8 cellular contexts compared by ENCODE assay signal in the genomic region with DNA sequence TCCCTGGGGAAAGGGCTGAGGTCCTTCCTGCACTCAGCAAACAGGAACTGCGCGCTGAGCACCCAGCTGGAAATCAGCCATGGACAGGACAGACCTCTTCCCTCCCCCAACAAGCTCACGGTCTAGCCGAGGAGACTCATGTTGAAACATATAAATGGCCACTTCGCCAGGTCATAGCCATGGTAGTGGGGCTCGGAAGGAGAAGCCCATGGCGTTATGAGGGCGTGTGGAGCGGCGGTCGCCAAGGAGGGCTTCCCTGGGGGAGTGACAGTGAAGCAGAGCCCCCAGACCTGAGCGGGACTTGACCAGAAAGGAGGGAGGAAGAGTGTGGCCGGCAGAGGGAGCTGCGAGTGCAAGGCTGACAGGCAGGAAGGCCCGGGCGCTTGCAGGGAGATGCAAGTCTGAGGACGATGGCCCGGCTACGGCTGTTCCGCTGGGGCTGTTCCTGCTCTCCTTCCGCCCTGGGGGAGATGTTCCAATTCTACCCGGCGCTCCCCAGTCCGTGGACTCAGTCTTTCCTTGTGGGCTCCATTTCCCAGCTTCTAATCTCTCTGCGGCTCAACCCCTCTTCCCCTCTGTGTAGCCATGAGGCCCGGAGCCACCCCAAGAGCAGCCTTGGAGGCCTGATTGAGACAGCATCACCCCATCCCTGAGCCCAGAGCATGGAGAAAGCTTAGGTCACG. TPM values are rescaled to one million over a fixed set of nuclear protein-coding genes. Genes with fewer than 3 reads are reported as not detected.
DNase-seq lines count a peak whose midpoint lies in the region; ATAC-seq and TF ChIP-seq lines count a peak whose summit lies in the region.

No MANE protein-coding gene starts in this region.

- H3K79me2 ChIP-seq in SK-N-SH (ENCODE audit: insufficient read depth) = no peaks in the 10 kb centered on the region

- ATAC-seq in omental fat pad (ENCODE audit: low FRiP score) (peak; percentile 80), GM18517 (IDR thresholded peaks at IDR 0.05; ENCODE audit: unreplicated experiment) (no peak)

- DNase-seq in NCI-H1092 treated with DMSO at 0.1 percent for 48 hours (lab: John Stamatoyannopoulos, UW) (peak; percentile 87), SK-N-SH (peak; percentile 90), glomerular visceral epithelial cell (ENCODE audit: extremely low spot score) (peak; percentile 84), omental fat pad (ENCODE audit: low spot score) (peak; percentile 85), suprapubic skin (ENCODE audit: low spot score in 2 of 2) (peak; percentile 92 to 95)
- peak; percentile 87 for DNase-seq in activated naive CD4-positive, alpha-beta T cell treated with Interleukin-2 at 50 U/mL for 16 hours

- H3K36me3 ChIP-seq in SK-N-SH (replicated peaks in 1 of 2; ENCODE audit: control insufficient read depth in 1 of 2, insufficient read depth in 2 of 2, low read length in 1 of 2) (no peaks in the 10 kb centered on the region), suprapubic skin (no peaks in the 10 kb centered on the region)

- H3K4me2 ChIP-seq in SK-N-SH = peak overlapping the region; percentile 87

- H3K9me3 ChIP-seq in SK-N-SH (no peaks in the 10 kb centered on the region), suprapubic skin (no peaks in the 10 kb centered on the region)

- H3K27me3 ChIP-seq in SK-N-SH (ENCODE audit: insufficient read depth) (no peaks in the 10 kb centered on the region), suprapubic skin (no peaks in the 10 kb centered on the region)

- peak; percentile 88 for TF ChIP-seq CTCF in GM12874 (IDR thresholded peaks at IDR 0.05; ENCODE audit: insufficient read depth, low read depth, low read length)
- peak; percentile 81 for TF ChIP-seq CTCF in SK-N-SH (IDR thresholded peaks at IDR 0.05)
- peak in 1 of 3 donors; percentile 30 for TF ChIP-seq CTCF in omental fat pad (IDR thresholded peaks at IDR 0.05)
- TF ChIP-seq CTCF in suprapubic skin (IDR thresholded peaks at IDR 0.05) = peak; percentile 78 to 83

- peak; percentile 85 for TF ChIP-seq RAD21 in SK-N-SH (IDR thresholded peaks at IDR 0.05; ENCODE audit: low read length)

- H3K27ac ChIP-seq in SK-N-SH (ENCODE audit: low read depth in 2 of 2, low read length in 1 of 2) (no peak overlapping the region), suprapubic skin (no peak overlapping the region)

- H3K4me1 ChIP-seq in SK-N-SH (ENCODE audit: control insufficient read depth in 1 of 2, insufficient read depth in 2 of 2, low read depth in 1 of 2, low read length in 1 of 2) (peaks cover 0 to 5% of the 10 kb centered on the region in 2 experiments; a peak in 1 of 4 replicates), suprapubic skin (peaks cover 9% of the 10 kb centered on the region)

- 14% methylated on average over 19 of the region's 27 CpGs for WGBS in SK-N-SH (ENCODE audit: low lambda C conversion rate)
- WGBS in suprapubic skin = 9% methylated on average over 23 of the region's 27 CpGs

- H3K9me2 ChIP-seq in SK-N-SH = no peaks in the 10 kb centered on the region

- H3K4me3 ChIP-seq in SK-N-SH (ENCODE audit: low read depth in 2 of 2, low read length in 1 of 2) (peak overlapping the region; percentile 40 to 67), suprapubic skin (no peak overlapping the region)

- peak overlapping the region; percentile 96 for H2AFZ ChIP-seq in SK-N-SH (ENCODE audit: low read depth)

- no peaks in the 10 kb centered on the region for H3F3A ChIP-seq in SK-N-SH (replicated peaks; ENCODE audit: insufficient read depth)

- H4K20me1 ChIP-seq in SK-N-SH (ENCODE audit: insufficient read depth) = no peaks in the 10 kb centered on the region

- POLR2A ChIA-PET in SK-N-SH (lab: Yijun Ruan, JAX) = interaction anchor here (0.6 to 0.8 kb wide), 2 partner anchors 23 to 174 kb away, joined by 3 read pairs; no protein-coding TSS in a partner anchor

- no peak for TF ChIP-seq POLR2A in suprapubic skin (IDR thresholded peaks at IDR 0.05)

- H3K9ac ChIP-seq in SK-N-SH = no peak overlapping the region

- TF ChIP-seq EP300 in SK-N-SH (IDR thresholded peaks at IDR 0.05; ENCODE audit: borderline replicate concordance in 1 of 2, low read depth in 1 of 2, low read length in 1 of 2) (no peak), suprapubic skin (IDR thresholded peaks at IDR 0.05) (no peak)

- CTCF ChIA-PET in SK-N-SH (lab: Yijun Ruan, JAX) = interaction anchor here (0.6 to 3.5 kb wide), 66 partner anchors 9 to 425 kb away, joined by 3 to 50 read pairs (median 4); a partner anchor contains a TSS

TF ChIP-seq in SK-N-SH, 30 proteins besides CTCF, POLR2A, EP300 and RAD21:
- TF ChIP-seq POLR2AphosphoS5 (IDR thresholded peaks at IDR 0.05; ENCODE audit: low read depth, low read length) (no peak), GABPA (IDR thresholded peaks at IDR 0.05; ENCODE audit: low read depth) (no peak), MXI1 (IDR thresholded peaks at IDR 0.05; ENCODE audit: low read depth, low read length) (no peak), ELF1 (IDR thresholded peaks at IDR 0.05) (no peak), YY1 (IDR thresholded peaks at IDR 0.05; ENCODE audit: low read depth) (no peak), SMC3 (IDR thresholded peaks at IDR 0.05; ENCODE audit: low read depth, low read length) (peak; percentile 79), RFX5 (IDR thresholded peaks at IDR 0.05; ENCODE audit: low read length) (no peak)
- TF ChIP-seq, protein P1, sequence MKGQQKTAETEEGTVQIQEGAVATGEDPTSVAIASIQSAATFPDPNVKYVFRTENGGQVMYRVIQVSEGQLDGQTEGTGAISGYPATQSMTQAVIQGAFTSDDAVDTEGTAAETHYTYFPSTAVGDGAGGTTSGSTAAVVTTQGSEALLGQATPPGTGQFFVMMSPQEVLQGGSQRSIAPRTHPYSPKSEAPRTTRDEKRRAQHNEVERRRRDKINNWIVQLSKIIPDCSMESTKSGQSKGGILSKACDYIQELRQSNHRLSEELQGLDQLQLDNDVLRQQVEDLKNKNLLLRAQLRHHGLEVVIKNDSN (IDR thresholded peaks at IDR 0.05; ENCODE audit: borderline replicate concordance, low read depth) = no peak
- TF ChIP-seq, protein P2, sequence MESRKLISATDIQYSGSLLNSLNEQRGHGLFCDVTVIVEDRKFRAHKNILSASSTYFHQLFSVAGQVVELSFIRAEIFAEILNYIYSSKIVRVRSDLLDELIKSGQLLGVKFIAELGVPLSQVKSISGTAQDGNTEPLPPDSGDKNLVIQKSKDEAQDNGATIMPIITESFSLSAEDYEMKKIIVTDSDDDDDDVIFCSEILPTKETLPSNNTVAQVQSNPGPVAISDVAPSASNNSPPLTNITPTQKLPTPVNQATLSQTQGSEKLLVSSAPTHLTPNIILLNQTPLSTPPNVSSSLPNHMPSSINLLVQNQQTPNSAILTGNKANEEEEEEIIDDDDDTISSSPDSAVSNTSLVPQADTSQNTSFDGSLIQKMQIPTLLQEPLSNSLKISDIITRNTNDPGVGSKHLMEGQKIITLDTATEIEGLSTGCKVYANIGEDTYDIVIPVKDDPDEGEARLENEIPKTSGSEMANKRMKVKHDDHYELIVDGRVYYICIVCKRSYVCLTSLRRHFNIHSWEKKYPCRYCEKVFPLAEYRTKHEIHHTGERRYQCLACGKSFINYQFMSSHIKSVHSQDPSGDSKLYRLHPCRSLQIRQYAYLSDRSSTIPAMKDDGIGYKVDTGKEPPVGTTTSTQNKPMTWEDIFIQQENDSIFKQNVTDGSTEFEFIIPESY (IDR thresholded peaks at IDR 0.05; ENCODE audit: borderline replicate concordance, low read depth) = no peak
- TF ChIP-seq, protein P3, sequence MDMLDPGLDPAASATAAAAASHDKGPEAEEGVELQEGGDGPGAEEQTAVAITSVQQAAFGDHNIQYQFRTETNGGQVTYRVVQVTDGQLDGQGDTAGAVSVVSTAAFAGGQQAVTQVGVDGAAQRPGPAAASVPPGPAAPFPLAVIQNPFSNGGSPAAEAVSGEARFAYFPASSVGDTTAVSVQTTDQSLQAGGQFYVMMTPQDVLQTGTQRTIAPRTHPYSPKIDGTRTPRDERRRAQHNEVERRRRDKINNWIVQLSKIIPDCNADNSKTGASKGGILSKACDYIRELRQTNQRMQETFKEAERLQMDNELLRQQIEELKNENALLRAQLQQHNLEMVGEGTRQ (IDR thresholded peaks at IDR 0.05; ENCODE audit: borderline replicate concordance, low read depth, low read length) = no peak
- TF ChIP-seq, protein P4, sequence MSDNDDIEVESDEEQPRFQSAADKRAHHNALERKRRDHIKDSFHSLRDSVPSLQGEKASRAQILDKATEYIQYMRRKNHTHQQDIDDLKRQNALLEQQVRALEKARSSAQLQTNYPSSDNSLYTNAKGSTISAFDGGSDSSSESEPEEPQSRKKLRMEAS (IDR thresholded peaks at IDR 0.05; ENCODE audit: low read depth) = 0 out of 2 replicates have a peak, but pooled peaks have one; percentile 45

RNA-seq across cellular contexts. Expression of a gene that starts 43.9 kb away (rescaled TPM):
- 18.5 and 26.3 TPM in 2 replicates for polyA plus RNA-seq in SK-N-SH (2012; rRNA removed)
- 17.5 and 22.0 TPM in 2 replicates for polyA plus RNA-seq in SK-N-SH (2012; cell fraction: cytosol; rRNA removed)
- 84.2 and 122 TPM in 2 replicates for polyA plus RNA-seq in SK-N-SH (2012; cell fraction: nucleus; rRNA removed)
- 100 to 1,000 TPM in 2 of 4 donors, 10 to 100 TPM in 2; 80.7 to 126 (median 100) TPM for total RNA-seq in omental fat pad
- 100 to 1,000 TPM; 153 to 286 (median 240) TPM for total RNA-seq in suprapubic skin
